1 cellular context compared by ENCODE assay signal in genomic region chr1:167230437-167230836, GRCh38.
TF ChIP-seq lines count a peak whose summit lies in the region.

No MANE protein-coding gene starts in this region.

TF ChIP-seq in GM23338, 12 proteins besides CTCF, POLR2A, EP300 and RAD21 (continued from another document):
- TF ChIP-seq, protein P1, sequence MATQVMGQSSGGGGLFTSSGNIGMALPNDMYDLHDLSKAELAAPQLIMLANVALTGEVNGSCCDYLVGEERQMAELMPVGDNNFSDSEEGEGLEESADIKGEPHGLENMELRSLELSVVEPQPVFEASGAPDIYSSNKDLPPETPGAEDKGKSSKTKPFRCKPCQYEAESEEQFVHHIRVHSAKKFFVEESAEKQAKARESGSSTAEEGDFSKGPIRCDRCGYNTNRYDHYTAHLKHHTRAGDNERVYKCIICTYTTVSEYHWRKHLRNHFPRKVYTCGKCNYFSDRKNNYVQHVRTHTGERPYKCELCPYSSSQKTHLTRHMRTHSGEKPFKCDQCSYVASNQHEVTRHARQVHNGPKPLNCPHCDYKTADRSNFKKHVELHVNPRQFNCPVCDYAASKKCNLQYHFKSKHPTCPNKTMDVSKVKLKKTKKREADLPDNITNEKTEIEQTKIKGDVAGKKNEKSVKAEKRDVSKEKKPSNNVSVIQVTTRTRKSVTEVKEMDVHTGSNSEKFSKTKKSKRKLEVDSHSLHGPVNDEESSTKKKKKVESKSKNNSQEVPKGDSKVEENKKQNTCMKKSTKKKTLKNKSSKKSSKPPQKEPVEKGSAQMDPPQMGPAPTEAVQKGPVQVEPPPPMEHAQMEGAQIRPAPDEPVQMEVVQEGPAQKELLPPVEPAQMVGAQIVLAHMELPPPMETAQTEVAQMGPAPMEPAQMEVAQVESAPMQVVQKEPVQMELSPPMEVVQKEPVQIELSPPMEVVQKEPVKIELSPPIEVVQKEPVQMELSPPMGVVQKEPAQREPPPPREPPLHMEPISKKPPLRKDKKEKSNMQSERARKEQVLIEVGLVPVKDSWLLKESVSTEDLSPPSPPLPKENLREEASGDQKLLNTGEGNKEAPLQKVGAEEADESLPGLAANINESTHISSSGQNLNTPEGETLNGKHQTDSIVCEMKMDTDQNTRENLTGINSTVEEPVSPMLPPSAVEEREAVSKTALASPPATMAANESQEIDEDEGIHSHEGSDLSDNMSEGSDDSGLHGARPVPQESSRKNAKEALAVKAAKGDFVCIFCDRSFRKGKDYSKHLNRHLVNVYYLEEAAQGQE (IDR thresholded peaks at IDR 0.05; ENCODE audit: unreplicated experiment) = no peak
- no peak for TF ChIP-seq EZH2 (IDR thresholded peaks at IDR 0.05; ENCODE audit: low read depth, unreplicated experiment)
